ENCODE assay signal across 1 cellular context in genomic region chr22:49827307-49827852, GRCh38.
TF ChIP-seq lines count a peak whose summit lies in the region.

No MANE protein-coding gene starts in this region.

TF ChIP-seq in HCT116, 20 proteins besides CTCF, POLR2A, EP300 and RAD21 (continued from another document):
- TF ChIP-seq MAX (IDR thresholded peaks at IDR 0.05): no peak
- TF ChIP-seq EGR1 (IDR thresholded peaks at IDR 0.05; ENCODE audit: low read depth): no peak
- no peak for TF ChIP-seq EZH2phosphoT487 (IDR thresholded peaks at IDR 0.05; ENCODE audit: borderline replicate concordance)
TF ChIP-seq in HCT116: peak in this region for 0.
